In genomic region chr1:8810987-8811386, GRCh38 we compare ENCODE assay signal across 1 cellular context.
TF ChIP-seq lines count a peak whose summit lies in the region.

No MANE protein-coding gene starts in this region.

TF ChIP-seq in GM23338, 12 proteins besides CTCF, POLR2A, EP300 and RAD21 (continued from another document):
- TF ChIP-seq, protein P1, sequence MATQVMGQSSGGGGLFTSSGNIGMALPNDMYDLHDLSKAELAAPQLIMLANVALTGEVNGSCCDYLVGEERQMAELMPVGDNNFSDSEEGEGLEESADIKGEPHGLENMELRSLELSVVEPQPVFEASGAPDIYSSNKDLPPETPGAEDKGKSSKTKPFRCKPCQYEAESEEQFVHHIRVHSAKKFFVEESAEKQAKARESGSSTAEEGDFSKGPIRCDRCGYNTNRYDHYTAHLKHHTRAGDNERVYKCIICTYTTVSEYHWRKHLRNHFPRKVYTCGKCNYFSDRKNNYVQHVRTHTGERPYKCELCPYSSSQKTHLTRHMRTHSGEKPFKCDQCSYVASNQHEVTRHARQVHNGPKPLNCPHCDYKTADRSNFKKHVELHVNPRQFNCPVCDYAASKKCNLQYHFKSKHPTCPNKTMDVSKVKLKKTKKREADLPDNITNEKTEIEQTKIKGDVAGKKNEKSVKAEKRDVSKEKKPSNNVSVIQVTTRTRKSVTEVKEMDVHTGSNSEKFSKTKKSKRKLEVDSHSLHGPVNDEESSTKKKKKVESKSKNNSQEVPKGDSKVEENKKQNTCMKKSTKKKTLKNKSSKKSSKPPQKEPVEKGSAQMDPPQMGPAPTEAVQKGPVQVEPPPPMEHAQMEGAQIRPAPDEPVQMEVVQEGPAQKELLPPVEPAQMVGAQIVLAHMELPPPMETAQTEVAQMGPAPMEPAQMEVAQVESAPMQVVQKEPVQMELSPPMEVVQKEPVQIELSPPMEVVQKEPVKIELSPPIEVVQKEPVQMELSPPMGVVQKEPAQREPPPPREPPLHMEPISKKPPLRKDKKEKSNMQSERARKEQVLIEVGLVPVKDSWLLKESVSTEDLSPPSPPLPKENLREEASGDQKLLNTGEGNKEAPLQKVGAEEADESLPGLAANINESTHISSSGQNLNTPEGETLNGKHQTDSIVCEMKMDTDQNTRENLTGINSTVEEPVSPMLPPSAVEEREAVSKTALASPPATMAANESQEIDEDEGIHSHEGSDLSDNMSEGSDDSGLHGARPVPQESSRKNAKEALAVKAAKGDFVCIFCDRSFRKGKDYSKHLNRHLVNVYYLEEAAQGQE (IDR thresholded peaks at IDR 0.05; ENCODE audit: unreplicated experiment): no peak
- TF ChIP-seq JUNB (IDR thresholded peaks at IDR 0.05; ENCODE audit: unreplicated experiment): no peak
- no peak for TF ChIP-seq CREB1 (CRISPR knock-in tag; IDR thresholded peaks at IDR 0.05; ENCODE audit: low read depth)
- TF ChIP-seq ZNF331 (CRISPR knock-in tag; IDR thresholded peaks at IDR 0.05; ENCODE audit: low read depth): no peak
- no peak for TF ChIP-seq STAT1 (IDR thresholded peaks at IDR 0.05; ENCODE audit: unreplicated experiment)
- TF ChIP-seq ETS1 (IDR thresholded peaks at IDR 0.05): no peak
- no peak for TF ChIP-seq NANOG (IDR thresholded peaks at IDR 0.05; ENCODE audit: borderline replicate concordance)
- TF ChIP-seq POLR2AphosphoS5 (IDR thresholded peaks at IDR 0.05; ENCODE audit: low read depth): no peak
- TF ChIP-seq ZNF114 (CRISPR knock-in tag; IDR thresholded peaks at IDR 0.05): no peak
- TF ChIP-seq, protein P2, sequence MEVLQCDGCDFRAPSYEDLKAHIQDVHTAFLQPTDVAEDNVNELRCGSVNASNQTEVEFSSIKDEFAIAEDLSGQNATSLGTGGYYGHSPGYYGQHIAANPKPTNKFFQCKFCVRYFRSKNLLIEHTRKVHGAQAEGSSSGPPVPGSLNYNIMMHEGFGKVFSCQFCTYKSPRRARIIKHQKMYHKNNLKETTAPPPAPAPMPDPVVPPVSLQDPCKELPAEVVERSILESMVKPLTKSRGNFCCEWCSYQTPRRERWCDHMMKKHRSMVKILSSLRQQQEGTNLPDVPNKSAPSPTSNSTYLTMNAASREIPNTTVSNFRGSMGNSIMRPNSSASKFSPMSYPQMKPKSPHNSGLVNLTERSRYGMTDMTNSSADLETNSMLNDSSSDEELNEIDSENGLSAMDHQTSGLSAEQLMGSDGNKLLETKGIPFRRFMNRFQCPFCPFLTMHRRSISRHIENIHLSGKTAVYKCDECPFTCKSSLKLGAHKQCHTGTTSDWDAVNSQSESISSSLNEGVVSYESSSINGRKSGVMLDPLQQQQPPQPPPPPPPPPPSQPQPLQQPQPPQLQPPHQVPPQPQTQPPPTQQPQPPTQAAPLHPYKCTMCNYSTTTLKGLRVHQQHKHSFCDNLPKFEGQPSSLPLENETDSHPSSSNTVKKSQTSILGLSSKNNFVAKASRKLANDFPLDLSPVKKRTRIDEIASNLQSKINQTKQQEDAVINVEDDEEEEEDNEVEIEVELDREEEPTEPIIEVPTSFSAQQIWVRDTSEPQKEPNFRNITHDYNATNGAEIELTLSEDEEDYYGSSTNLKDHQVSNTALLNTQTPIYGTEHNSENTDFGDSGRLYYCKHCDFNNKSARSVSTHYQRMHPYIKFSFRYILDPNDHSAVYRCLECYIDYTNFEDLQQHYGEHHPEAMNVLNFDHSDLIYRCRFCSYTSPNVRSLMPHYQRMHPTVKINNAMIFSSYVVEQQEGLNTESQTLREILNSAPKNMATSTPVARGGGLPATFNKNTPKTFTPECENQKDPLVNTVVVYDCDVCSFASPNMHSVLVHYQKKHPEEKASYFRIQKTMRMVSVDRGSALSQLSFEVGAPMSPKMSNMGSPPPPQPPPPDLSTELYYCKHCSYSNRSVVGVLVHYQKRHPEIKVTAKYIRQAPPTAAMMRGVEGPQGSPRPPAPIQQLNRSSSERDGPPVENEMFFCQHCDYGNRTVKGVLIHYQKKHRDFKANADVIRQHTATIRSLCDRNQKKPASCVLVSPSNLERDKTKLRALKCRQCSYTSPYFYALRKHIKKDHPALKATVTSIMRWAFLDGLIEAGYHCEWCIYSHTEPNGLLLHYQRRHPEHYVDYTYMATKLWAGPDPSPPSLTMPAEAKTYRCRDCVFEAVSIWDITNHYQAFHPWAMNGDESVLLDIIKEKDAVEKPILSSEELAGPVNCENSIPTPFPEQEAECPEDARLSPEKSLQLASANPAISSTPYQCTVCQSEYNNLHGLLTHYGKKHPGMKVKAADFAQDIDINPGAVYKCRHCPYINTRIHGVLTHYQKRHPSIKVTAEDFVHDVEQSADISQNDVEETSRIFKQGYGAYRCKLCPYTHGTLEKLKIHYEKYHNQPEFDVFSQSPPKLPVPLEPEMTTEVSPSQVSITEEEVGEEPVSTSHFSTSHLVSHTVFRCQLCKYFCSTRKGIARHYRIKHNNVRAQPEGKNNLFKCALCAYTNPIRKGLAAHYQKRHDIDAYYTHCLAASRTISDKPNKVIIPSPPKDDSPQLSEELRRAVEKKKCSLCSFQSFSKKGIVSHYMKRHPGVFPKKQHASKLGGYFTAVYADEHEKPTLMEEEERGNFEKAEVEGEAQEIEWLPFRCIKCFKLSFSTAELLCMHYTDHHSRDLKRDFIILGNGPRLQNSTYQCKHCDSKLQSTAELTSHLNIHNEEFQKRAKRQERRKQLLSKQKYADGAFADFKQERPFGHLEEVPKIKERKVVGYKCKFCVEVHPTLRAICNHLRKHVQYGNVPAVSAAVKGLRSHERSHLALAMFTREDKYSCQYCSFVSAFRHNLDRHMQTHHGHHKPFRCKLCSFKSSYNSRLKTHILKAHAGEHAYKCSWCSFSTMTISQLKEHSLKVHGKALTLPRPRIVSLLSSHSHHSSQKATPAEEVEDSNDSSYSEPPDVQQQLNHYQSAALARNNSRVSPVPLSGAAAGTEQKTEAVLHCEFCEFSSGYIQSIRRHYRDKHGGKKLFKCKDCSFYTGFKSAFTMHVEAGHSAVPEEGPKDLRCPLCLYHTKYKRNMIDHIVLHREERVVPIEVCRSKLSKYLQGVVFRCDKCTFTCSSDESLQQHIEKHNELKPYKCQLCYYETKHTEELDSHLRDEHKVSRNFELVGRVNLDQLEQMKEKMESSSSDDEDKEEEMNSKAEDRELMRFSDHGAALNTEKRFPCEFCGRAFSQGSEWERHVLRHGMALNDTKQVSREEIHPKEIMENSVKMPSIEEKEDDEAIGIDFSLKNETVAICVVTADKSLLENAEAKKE (CRISPR knock-in tag; IDR thresholded peaks at IDR 0.05): no peak
- TF ChIP-seq EZH2phosphoT487 (IDR thresholded peaks at IDR 0.05; ENCODE audit: unreplicated experiment): no peak
TF ChIP-seq in GM23338: peak in this region for 0.
